20 cellular contexts compared by ENCODE assay signal in genomic region chr1:112504666-112505399, GRCh38. TPM values are rescaled to one million over a fixed set of nuclear protein-coding genes. Genes with fewer than 3 reads are reported as not detected.
DNase-seq lines count a peak whose midpoint lies in the region; ATAC-seq and TF ChIP-seq lines count a peak whose summit lies in the region.
"Had no signal": no experiment of that assay in that cellular context is flagged by ENCODE, and none has a peak within 500 bp of the region (broad histone marks: within the 10 kb centered on the region; RNA-seq: fewer than 3 reads in every experiment).

No MANE protein-coding gene starts in this region.

- TF ChIP-seq CTCF in GM23338 (conservative IDR thresholded peaks at IDR 0.05; ENCODE audit: low read depth in 2 of 2) (no peak), neural crest cell (conservative IDR thresholded peaks at IDR 0.05) (no peak), type B pancreatic cell (conservative IDR thresholded peaks at IDR 0.05) (no peak)

- H3K79me2 ChIP-seq in GM23338 (replicated peaks; ENCODE audit: insufficient read depth) = no peaks in the 10 kb centered on the region

- no peaks in the 10 kb centered on the region; the same call in 2 of the 3 replicates for H3K36me3 Mint-ChIP-seq in GM23338 (ENCODE audit: low read depth)
- H3K36me3 Mint-ChIP-seq in neural crest cell (ENCODE audit: low read depth) = no peaks in the 10 kb centered on the region
- peaks cover 4% of the 10 kb centered on the region for H3K36me3 Mint-ChIP-seq in type B pancreatic cell

- H3K36me3 ChIP-seq in GM23338 (ENCODE audit: insufficient read depth) = no peaks in the 10 kb centered on the region
- H3K36me3 ChIP-seq in SJSA1 = 0 out of 2 replicates have a peak, but pooled peaks cover 3% of the 10 kb centered on the region

- peaks cover 4% of the 10 kb centered on the region; the same call in 1 of the 2 replicates for H4K20me1 ChIP-seq in GM23338 (replicated peaks; ENCODE audit: insufficient read depth)

- 0 out of 2 replicates have a peak overlapping the region, but pooled peaks have one; percentile 32 for H2AFZ ChIP-seq in GM23338
- H2AFZ ChIP-seq: GM23248 had no signal

- no peak overlapping the region for H3K4me2 ChIP-seq in GM23338

- H3K4me1 ChIP-seq in GM23338 (ENCODE audit: insufficient read depth) (peaks cover 29% of the 10 kb centered on the region), SJSA1 (replicated peaks) (peaks cover 80% of the 10 kb centered on the region)

- peaks cover 6% of the 10 kb centered on the region; the same call in 1 of the 2 replicates for H3K9me3 ChIP-seq in SJSA1 (replicated peaks)

- H3K27ac ChIP-seq in GM23338 (ENCODE audit: low read depth) (no peak overlapping the region), SJSA1 (peak overlapping the region; percentile 65)
- H3K27ac ChIP-seq: GM23248 had no signal

- H3K27me3 ChIP-seq in GM23338 (ENCODE audit: insufficient read depth) (peaks cover 99% of the 10 kb centered on the region), SJSA1 (replicated peaks) (no peaks in the 10 kb centered on the region)

- H3K27me3 Mint-ChIP-seq in GM23338 (ENCODE audit: insufficient read depth, low read depth, poor library complexity) = peaks cover 66% of the 10 kb centered on the region
- H3K27me3 Mint-ChIP-seq in neural crest cell (ENCODE audit: low read depth) = peaks cover 84% of the 10 kb centered on the region
- peaks cover 81% of the 10 kb centered on the region for H3K27me3 Mint-ChIP-seq in type B pancreatic cell

- H3K9me3 Mint-ChIP-seq in GM23338 (no peaks in the 10 kb centered on the region; the same call in 2 of the 3 replicates), neural crest cell (no peaks in the 10 kb centered on the region), type B pancreatic cell (no peaks in the 10 kb centered on the region)

- ATAC-seq in GM23338 = no peak
- ATAC-seq in HG02870 (IDR thresholded peaks at IDR 0.05; ENCODE audit: unreplicated experiment) = no peak
- ATAC-seq: SK-N-SH treated with all-trans-retinoic acid at 6 μM for 48 hours had no signal

- H3K27ac Mint-ChIP-seq in GM23338 (no peak overlapping the region), neural crest cell (ENCODE audit: unreplicated experiment) (no peak overlapping the region), type B pancreatic cell (peak overlapping the region; percentile 18)

- DNase-seq in GM23338 (ENCODE audit: low spot score) (peak; percentile 27), SJSA1 (ENCODE audit: low read depth in 1 of 2, low spot score in 2 of 2) (peak in 1 of 2 experiments; percentile 60), neural crest cell (ENCODE audit: low read depth, low spot score) (no peak), type B pancreatic cell (ENCODE audit: extremely low spot score, unreplicated experiment) (no peak), pons (ENCODE audit: low spot score) (no peak), islet precursor cell (no peak)
- DNase-seq: DND-41; GM23248; HCEC 1CT; IMR-90; Karpas-422; NCI-H1417 treated with DMSO at 0.1 percent for 48 hours; NCI-H187 treated with DMSO at 0.1 percent for 48 hours; NCI-H345; NCI-H526 treated with DMSO at 0.1 percent for 48 hours; NK-92 treated with Interleukin-12 subunit alpha and Interleukin-12 subunit beta, amount 100 ng/mL, for 24 hours; SHP77 had no signal

- H3K4me1 Mint-ChIP-seq in GM23338 (peaks cover 37% of the 10 kb centered on the region), neural crest cell (peaks cover 11% of the 10 kb centered on the region), type B pancreatic cell (ENCODE audit: unreplicated experiment) (peaks cover 25% of the 10 kb centered on the region)

- H3F3A ChIP-seq in GM23338 (replicated peaks; ENCODE audit: low read depth) = peaks cover 3% of the 10 kb centered on the region; the same call in 1 of the 2 replicates

- H3K4me3 ChIP-seq in GM23338 = no peak overlapping the region
- no peak overlapping the region for H3K4me3 ChIP-seq in SJSA1
- H3K4me3 ChIP-seq: GM23248 had no signal

- H3K9me2 ChIP-seq in GM23338 (ENCODE audit: insufficient read depth) = no peaks in the 10 kb centered on the region

- H3K4me3 Mint-ChIP-seq in GM23338 = no peak overlapping the region; the same call in 2 of the 3 replicates
- H3K4me3 Mint-ChIP-seq in neural crest cell = peak overlapping the region; percentile 59
- peak overlapping the region; percentile 68 for H3K4me3 Mint-ChIP-seq in type B pancreatic cell

TF ChIP-seq in GM23338, 12 proteins besides CTCF, POLR2A, EP300 and RAD21:
- TF ChIP-seq CREB1 (CRISPR knock-in tag; IDR thresholded peaks at IDR 0.05; ENCODE audit: low read depth) = no peak
- no peak for TF ChIP-seq EZH2 (IDR thresholded peaks at IDR 0.05; ENCODE audit: low read depth, unreplicated experiment)
- no peak for TF ChIP-seq EZH2phosphoT487 (IDR thresholded peaks at IDR 0.05; ENCODE audit: unreplicated experiment)
- TF ChIP-seq JUNB (IDR thresholded peaks at IDR 0.05; ENCODE audit: unreplicated experiment) = no peak
- no peak for TF ChIP-seq ZNF331 (CRISPR knock-in tag; IDR thresholded peaks at IDR 0.05; ENCODE audit: low read depth)
- TF ChIP-seq REST (IDR thresholded peaks at IDR 0.05; ENCODE audit: unreplicated experiment) = no peak

RNA-seq across cellular contexts. Expression of gene WNT2B, which starts 3.9 kb away (rescaled TPM):
- 0.12 and 0.90 TPM in 2 replicates for total RNA-seq in GM23338 (2014; rRNA removed; shearing (Covaris generic))
- 0.37 and 0.50 TPM in 2 replicates for polyA plus RNA-seq in GM23338 (2016; fragmentation: Nextera tagmentation; extraction: Ambion mirVana)
- 8.7 and 14.7 TPM in 2 replicates for total RNA-seq in SJSA1 (2014; rRNA removed; shearing (Covaris generic))
- 1.3 and 1.5 TPM in 2 replicates for total RNA-seq in neural crest cell
- total RNA-seq in type B pancreatic cell (ENCODE audit: low replicate concordance) = 2.7 and 41.0 TPM in 2 replicates
- total RNA-seq: RPMI7951 had no signal
